ENCODE assay signal across 33 cellular contexts in genomic region chr5:2511131-2511530, GRCh38.
"Had no signal": no experiment of that assay in that cellular context is flagged by ENCODE, and none has a peak within 500 bp of the region (broad histone marks: within the 10 kb centered on the region; RNA-seq: fewer than 3 reads in every experiment).

No MANE protein-coding gene starts in this region.

- DNase-seq: activated B cell treated with CpG ODN at 0.5 μM for 24 hours; activated CD4-positive, alpha-beta memory T cell treated with anti-CD3 and anti-CD28 coated beads for 36 hours; activated CD4-positive, alpha-beta T cell treated with anti-CD3 and anti-CD28 coated beads for 4 hours; activated CD4-positive, alpha-beta T cell treated with anti-CD3 and anti-CD28 coated beads, Interleukin-2, amount 10 ng/mL, durations not matched to agents 24 days and 14 days; activated CD4-positive, alpha-beta T cell treated with anti-CD3 and anti-CD28 coated beads, Interleukin-2, amount 50 U/mL, for 1 hour; activated CD4-positive, alpha-beta T cell treated with anti-CD3 and anti-CD28 coated beads, Interleukin-2, amount 50 U/mL, for 4 hours; activated CD4-positive, CD25-positive, alpha-beta regulatory T cell treated with anti-CD3 and anti-CD28 coated beads, Interleukin-2, amount 50 U/mL, for 72 hours; activated CD8-positive, alpha-beta memory T cell treated with anti-CD3 and anti-CD28 coated beads, Interleukin-2, amount 50 U/mL, for 4 hours; activated CD8-positive, alpha-beta T cell treated with anti-CD3 and anti-CD28 coated beads for 36 hours; activated effector memory CD4-positive, alpha-beta T cell treated with anti-CD3 and anti-CD28 coated beads, Interleukin-2, amount 50 U/mL, for 16 hours; activated gamma-delta T cell treated with Interleukin-2 at 50 U/mL for 16 hours; activated naive CD4-positive, alpha-beta T cell; activated naive CD4-positive, alpha-beta T cell treated with anti-CD3 and anti-CD28 coated beads for 36 hours; activated naive CD4-positive, alpha-beta T cell treated with anti-CD3 and anti-CD28 coated beads, Interleukin-2, amount 50 U/mL, for 16 hours; activated naive CD8-positive, alpha-beta T cell treated with anti-CD3 and anti-CD28 coated beads for 36 hours; activated T-cell treated with anti-CD3 and anti-CD28 coated beads for 4 hours; activated T-cell treated with anti-CD3 and anti-CD28 coated beads, Interleukin-2, amount 50 U/mL, for 1 hour; activated T-cell treated with anti-CD3 and anti-CD28 coated beads, Interleukin-2, amount 50 U/mL, for 4 hours; activated T-cell treated with anti-CD3 and anti-CD28 coated beads, Interleukin-2, amount 50 U/mL, for 72 hours; adrenal gland; amniotic stem cell; aorta; body of pancreas; brain microvascular endothelial cell; central memory CD4-positive, alpha-beta T cell; T-helper 17 cell had no signal

- H3K27me3 ChIP-seq: adrenal gland, body of pancreas, brain microvascular endothelial cell, breast epithelium had no signal

- FAIRE-seq: astrocyte, TTC549 had no signal

- H3K4me1 ChIP-seq: adrenal gland, body of pancreas, breast epithelium had no signal

- H3K4me3 Mint-ChIP-seq: activated B cell treated with CpG ODN at 0.5 μM for 24 hours; activated CD4-positive, alpha-beta memory T cell treated with anti-CD3 and anti-CD28 coated beads for 36 hours; activated CD4-positive, alpha-beta T cell treated with anti-CD3 and anti-CD28 coated beads, Interleukin-2, amount 10 ng/mL, durations not matched to agents 24 days and 14 days; activated CD8-positive, alpha-beta T cell treated with anti-CD3 and anti-CD28 coated beads for 36 hours; activated naive CD4-positive, alpha-beta T cell treated with anti-CD3 and anti-CD28 coated beads for 36 hours; activated naive CD8-positive, alpha-beta T cell treated with anti-CD3 and anti-CD28 coated beads for 36 hours; activated T-cell treated with anti-CD3 and anti-CD28 coated beads, Interleukin-2, amount 50 U/mL, for 4 hours; activated T-cell treated with anti-CD3 and anti-CD28 coated beads, Interleukin-2, amount 50 U/mL, for 72 hours; activated T-helper 1 cell treated with anti-CD3 and anti-CD28 coated beads, Interleukin-12 subunit alpha, Interleukin-12 subunit beta, Interleukin-2, Interleukin-4 antibody, amounts not matched to agents 30 ng/mL and 10 ng/mL and 1 ng/mL, durations not matched to agents 14 hours and 24 hours and 36 hours; activated T-helper 17 cell treated with anti-CD3 and anti-CD28 coated beads, Interleukin-2, amount 50 U/mL, for 72 hours; T-helper 17 cell had no signal

- H3K36me3 Mint-ChIP-seq: activated CD4-positive, alpha-beta memory T cell treated with anti-CD3 and anti-CD28 coated beads for 36 hours; activated naive CD8-positive, alpha-beta T cell treated with anti-CD3 and anti-CD28 coated beads for 36 hours had no signal

- H3K4me1 Mint-ChIP-seq: activated B cell treated with CpG ODN at 0.5 μM for 24 hours; activated CD4-positive, alpha-beta T cell treated with anti-CD3 and anti-CD28 coated beads, Interleukin-2, amount 10 ng/mL, durations not matched to agents 24 days and 14 days; activated naive CD8-positive, alpha-beta T cell treated with anti-CD3 and anti-CD28 coated beads for 36 hours; activated T-helper 17 cell treated with anti-CD3 and anti-CD28 coated beads, Interleukin-2, amount 50 U/mL, for 72 hours; T-helper 17 cell had no signal

- H3K4me3 ChIP-seq: adrenal gland, body of pancreas, breast epithelium had no signal

- ATAC-seq: activated CD8-positive, alpha-beta T cell treated with anti-CD3 and anti-CD28 coated beads for 36 hours; activated naive CD4-positive, alpha-beta T cell treated with anti-CD3 and anti-CD28 coated beads, Interleukin-2, amount 50 U/mL, for 72 hours; activated T-cell treated with anti-CD3 and anti-CD28 coated beads, Interleukin-2, amount 50 U/mL, for 4 hours; activated T-cell treated with anti-CD3 and anti-CD28 coated beads, Interleukin-2, amount 50 U/mL, for 72 hours; activated T-helper 17 cell treated with anti-CD3 and anti-CD28 coated beads, Interleukin-2, amount 50 U/mL, for 72 hours; body of pancreas; T-helper 17 cell had no signal

- H3K27ac ChIP-seq: adrenal gland, body of pancreas, brain microvascular endothelial cell, breast epithelium, VCaP had no signal

- H3K27me3 Mint-ChIP-seq: activated B cell treated with CpG ODN at 0.5 μM for 24 hours; activated CD4-positive, alpha-beta memory T cell treated with anti-CD3 and anti-CD28 coated beads for 36 hours; activated CD4-positive, alpha-beta T cell treated with anti-CD3 and anti-CD28 coated beads, Interleukin-2, amount 10 ng/mL, durations not matched to agents 24 days and 14 days; activated CD8-positive, alpha-beta T cell treated with anti-CD3 and anti-CD28 coated beads for 36 hours; activated naive CD8-positive, alpha-beta T cell treated with anti-CD3 and anti-CD28 coated beads for 36 hours had no signal

- H3K36me3 ChIP-seq: adrenal gland, brain microvascular endothelial cell, breast epithelium had no signal

- H3K27ac Mint-ChIP-seq: activated B cell treated with CpG ODN at 0.5 μM for 24 hours; activated CD4-positive, alpha-beta memory T cell treated with anti-CD3 and anti-CD28 coated beads for 36 hours; activated CD4-positive, alpha-beta T cell treated with anti-CD3 and anti-CD28 coated beads, Interleukin-2, amount 10 ng/mL, durations not matched to agents 24 days and 14 days; activated CD8-positive, alpha-beta T cell treated with anti-CD3 and anti-CD28 coated beads for 36 hours; activated naive CD4-positive, alpha-beta T cell treated with anti-CD3 and anti-CD28 coated beads for 36 hours; activated naive CD4-positive, alpha-beta T cell treated with anti-CD3 and anti-CD28 coated beads, Interleukin-2, amount 50 U/mL, for 72 hours; activated naive CD8-positive, alpha-beta T cell treated with anti-CD3 and anti-CD28 coated beads for 36 hours; activated T-cell treated with anti-CD3 and anti-CD28 coated beads, Interleukin-2, amount 50 U/mL, for 72 hours; activated T-helper 1 cell treated with anti-CD3 and anti-CD28 coated beads, Interleukin-12 subunit alpha, Interleukin-12 subunit beta, Interleukin-2, Interleukin-4 antibody, amounts not matched to agents 30 ng/mL and 10 ng/mL and 1 ng/mL, durations not matched to agents 14 hours and 24 hours and 36 hours; activated T-helper 17 cell treated with anti-CD3 and anti-CD28 coated beads, Interleukin-2, amount 50 U/mL, for 72 hours; T-helper 17 cell had no signal

- H3K9me3 ChIP-seq: adrenal gland, body of pancreas, breast epithelium had no signal

- H3K9me3 Mint-ChIP-seq: activated CD4-positive, alpha-beta memory T cell treated with anti-CD3 and anti-CD28 coated beads for 36 hours; activated CD4-positive, alpha-beta T cell treated with anti-CD3 and anti-CD28 coated beads, Interleukin-2, amount 10 ng/mL, durations not matched to agents 24 days and 14 days; activated CD8-positive, alpha-beta T cell treated with anti-CD3 and anti-CD28 coated beads for 36 hours; activated naive CD4-positive, alpha-beta T cell treated with anti-CD3 and anti-CD28 coated beads for 36 hours; activated naive CD8-positive, alpha-beta T cell treated with anti-CD3 and anti-CD28 coated beads for 36 hours; activated T-cell treated with anti-CD3 and anti-CD28 coated beads, Interleukin-2, amount 50 U/mL, for 72 hours; activated T-helper 17 cell treated with anti-CD3 and anti-CD28 coated beads, Interleukin-2, amount 50 U/mL, for 72 hours had no signal
